ENCODE assay signal across 13 cellular contexts in the genomic region with DNA sequence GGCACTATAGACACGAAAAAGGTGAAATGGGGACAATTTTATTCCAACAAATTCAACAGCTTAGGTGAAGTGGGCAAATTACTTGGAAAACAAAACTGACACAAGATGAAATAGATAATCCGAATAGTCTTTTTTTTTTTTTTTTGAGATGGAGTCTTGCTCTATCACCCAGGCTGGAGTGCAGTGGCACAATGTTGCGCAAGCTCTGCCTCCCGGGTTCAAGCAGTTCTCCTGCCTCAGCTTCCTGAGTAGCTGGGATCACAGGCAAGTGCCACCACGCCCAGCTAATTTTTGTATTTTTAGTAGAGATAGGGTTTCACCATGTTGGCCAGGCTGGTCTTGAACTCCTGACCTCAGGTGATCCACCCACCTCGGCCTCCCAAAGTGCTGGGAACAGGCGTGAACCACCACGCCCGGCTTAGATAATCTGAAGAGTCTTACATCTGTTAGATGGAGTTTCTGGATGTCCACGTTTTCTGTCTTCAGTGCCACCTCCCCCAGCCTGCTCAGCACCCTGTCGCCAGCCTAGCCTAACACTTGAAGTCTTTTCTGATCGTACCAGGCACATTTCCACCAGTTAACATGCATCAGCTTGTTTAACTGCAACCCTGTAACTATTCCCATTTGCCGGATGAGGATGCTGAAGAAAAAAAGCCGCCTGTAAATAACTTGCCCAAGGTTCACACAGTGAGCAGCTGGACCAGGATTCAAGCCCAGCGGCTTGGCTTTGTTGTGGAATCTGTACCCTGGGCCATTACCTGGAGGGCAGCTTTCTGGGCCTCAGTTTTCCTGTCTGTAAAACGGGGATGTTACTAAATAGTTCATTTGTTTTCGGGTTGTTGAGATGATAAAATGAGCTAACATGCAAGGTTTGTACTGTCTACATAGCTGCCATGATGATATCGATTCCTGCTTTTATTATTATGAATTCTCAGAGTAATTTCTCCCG.
"Had no signal": no experiment of that assay in that cellular context is flagged by ENCODE, and none has a peak within 500 bp of the region (broad histone marks: within the 10 kb centered on the region; RNA-seq: fewer than 3 reads in every experiment).

No MANE protein-coding gene starts in this region.

- H3K27ac Mint-ChIP-seq: activated T-helper 2 cell treated with anti-CD3 and anti-CD28 coated beads, Interferon-gamma antibody, Interleukin-2, Interleukin-4, amounts not matched to agents 10 μg/mL and 5 μg/mL and 100 μg/mL, durations not matched to agents 14 hours and 24 hours and 36 hours; brain; dendritic cell treated with granulocyte-macrophage colony-stimulating factor and Interleukin-4, amounts not matched to agents 40 ng/mL and 50 ng/mL, for 4 days; stimulated activated memory B cell treated with anti-CD40 and anti-IgM and Interleukin-4, amounts not matched to agents 10 μg/mL and 1 μg/mL and 100 μg/mL, for 72 hours had no signal

- H3K27me3 ChIP-seq: neutrophil, upper lobe of left lung had no signal

- H3K9me3 ChIP-seq: neutrophil, upper lobe of left lung had no signal

- H3K4me3 Mint-ChIP-seq: brain; dendritic cell treated with granulocyte-macrophage colony-stimulating factor and Interleukin-4, amounts not matched to agents 40 ng/mL and 50 ng/mL, for 4 days; naive thymus-derived CD4-positive, alpha-beta T cell; stimulated activated memory B cell treated with anti-CD40 and anti-IgM and Interleukin-4, amounts not matched to agents 10 μg/mL and 1 μg/mL and 100 μg/mL, for 72 hours had no signal

- ATAC-seq: left cardiac atrium; naive thymus-derived CD4-positive, alpha-beta T cell; right cardiac atrium; stimulated activated memory B cell treated with anti-CD40 and anti-IgM and Interleukin-4, amounts not matched to agents 10 μg/mL and 1 μg/mL and 100 μg/mL, for 72 hours had no signal

- H3K4me3 ChIP-seq: upper lobe of left lung had no signal

- H3K27me3 Mint-ChIP-seq: brain; naive thymus-derived CD4-positive, alpha-beta T cell; stimulated activated memory B cell treated with anti-CD40 and anti-IgM and Interleukin-4, amounts not matched to agents 10 μg/mL and 1 μg/mL and 100 μg/mL, for 72 hours had no signal

- DNase-seq: activated CD4-positive, alpha-beta T cell treated with anti-CD3 and anti-CD28 coated beads for 48 hours; activated naive CD4-positive, alpha-beta T cell treated with anti-CD3 and anti-CD28 coated beads, Interleukin-2, amount 50 U/mL, for 16 hours; activated T-cell treated with anti-CD3 and anti-CD28 coated beads for 4 hours; cerebellar nuclear complex; left cardiac atrium; naive thymus-derived CD4-positive, alpha-beta T cell; right cardiac atrium had no signal

- H3K27ac ChIP-seq: neutrophil had no signal
